In the genomic region with DNA sequence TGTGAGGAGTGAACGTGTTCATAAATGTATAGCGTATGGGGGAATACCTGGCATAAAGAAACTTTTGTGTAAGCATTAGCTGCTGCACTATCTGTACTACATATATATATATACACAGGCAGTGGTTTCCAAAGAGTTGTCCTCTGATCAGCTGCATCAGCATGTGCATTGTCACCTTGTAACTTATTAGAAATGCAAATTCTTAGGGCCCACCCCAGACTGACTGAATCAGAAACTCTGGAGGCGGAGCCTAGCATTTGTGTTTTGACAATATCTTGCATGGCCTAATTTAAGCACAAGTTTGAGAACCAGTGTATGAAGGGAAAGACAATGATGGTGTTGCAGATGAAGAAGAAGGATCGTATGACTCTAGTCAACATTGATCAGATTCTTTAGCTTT, we compare ENCODE assay signal across 13 cellular contexts.
DNase-seq lines count a peak whose midpoint lies in the region; ATAC-seq lines count a peak whose summit lies in the region.
"Had no signal": no experiment of that assay in that cellular context is flagged by ENCODE, and none has a peak within 500 bp of the region (broad histone marks: within the 10 kb centered on the region; RNA-seq: fewer than 3 reads in every experiment).

No MANE protein-coding gene starts in this region.

- peak; percentile 61 for ATAC-seq in GM18511 (IDR thresholded peaks at IDR 0.05; ENCODE audit: unreplicated experiment)
- ATAC-seq in GM19467 (IDR thresholded peaks at IDR 0.05; ENCODE audit: unreplicated experiment), result peak; percentile 56
- peak; percentile 87 for ATAC-seq in HG02870 (IDR thresholded peaks at IDR 0.05; ENCODE audit: unreplicated experiment)
- peak; percentile 85 for ATAC-seq in HG03439 (IDR thresholded peaks at IDR 0.05; ENCODE audit: unreplicated experiment)
- ATAC-seq: heart left ventricle, PC-3 had no signal

- DNase-seq in NCI-H526 treated with DMSO at 0.1 percent for 48 hours (lab: John Stamatoyannopoulos, UW), result no peak
- no peak for DNase-seq in superior temporal gyrus (ENCODE audit: extremely low spot score)
- DNase-seq in globus pallidus (ENCODE audit: low spot score), result no peak
- DNase-seq in NCI-H2107 treated with DMSO at 0.1 percent for 48 hours (lab: John Stamatoyannopoulos, UW; ENCODE audit: unreplicated experiment), result no peak
- DNase-seq: activated CD4-positive, alpha-beta memory T cell treated with anti-CD3 and anti-CD28 coated beads for 36 hours; heart left ventricle; NCI-H187 treated with DMSO at 0.1 percent for 48 hours; NCI-H524; PC-3 had no signal
